Comparison of ENCODE assay signal across 8 cellular contexts in genomic region chrX:40651620-40652223, GRCh38. TPM values are rescaled to one million over a fixed set of nuclear protein-coding genes. Genes with fewer than 3 reads are reported as not detected.
DNase-seq lines count a peak whose midpoint lies in the region; TF ChIP-seq lines count a peak whose summit lies in the region.

No MANE protein-coding gene starts in this region.

- no peaks in the 10 kb centered on the region for H3K9me3 ChIP-seq in MG63

- DNase-seq in GM10248 (ENCODE audit: extremely low spot score), result peak; percentile 29
- DNase-seq in NCI-H1694 (lab: John Stamatoyannopoulos, UW), result peak; percentile 60
- DNase-seq in T-helper 9 cell, result peak; percentile 77
- DNase-seq in astrocyte of the hippocampus (ENCODE audit: low read depth, low spot score), result peak; percentile 82
- peak; percentile 22 for DNase-seq in iPS-NIHi7 (ENCODE audit: extremely low spot score)
- peak; percentile 28 to 32 for DNase-seq in stimulated activated CD4-positive, alpha-beta T cell treated with anti-CD3 and anti-CD28 coated beads, Interleukin-15, amount 100 ng/mL, for 1 hour (ENCODE audit: low read depth in 1 of 2, low spot score in 1 of 2)
- DNase-seq in MG63, result no peak
- no peak for DNase-seq in HuH-7.5 (ENCODE audit: low spot score)

- CTCF ChIA-PET in GM10248 (lab: Yijun Ruan, JAX), result interaction anchor here (0.7 to 3.1 kb wide), 26 partner anchors 9 to 601 kb away, joined by 3 to 24 read pairs (median 4); partner anchors contain the start of gene MED14

- H3K4me3 ChIP-seq in MG63, result no peak overlapping the region

- H3K27me3 ChIP-seq in MG63, result no peaks in the 10 kb centered on the region

- peak; percentile 55 for TF ChIP-seq CTCF in GM10248 (IDR thresholded peaks at IDR 0.05; ENCODE audit: control extremely low read depth, extremely low read depth, low read depth, missing control alignments)

- no peaks in the 10 kb centered on the region; the same call in 1 of the 2 replicates for H3K36me3 ChIP-seq in MG63

- POLR2A ChIA-PET in GM10248 (lab: Yijun Ruan, JAX), result no interaction called here

RNA-seq across cellular contexts. Expression of gene CXorf38, which starts 4.4 kb away (rescaled TPM):
- 21.8 and 22.8 TPM in 2 replicates for total RNA-seq in MG63 (2014; rRNA removed; shearing (Covaris generic); ENCODE audit: low replicate concordance)

RNA-seq across cellular contexts. Expression of gene MPC1L, which starts 28.5 kb away (rescaled TPM):
- not detected in 2 replicates for total RNA-seq in MG63 (2014; rRNA removed; shearing (Covaris generic); ENCODE audit: low replicate concordance)

Comparison
In these comparisons a context has a peak if more than half of its experiments do, and no peak if none do; other contexts are left out.
1. DNase-seq: peak in GM10248 (single experiment), NCI-H1694 (single experiment), T-helper 9 cell (single experiment), astrocyte of the hippocampus (single experiment), iPS-NIHi7 (single experiment) and stimulated activated CD4-positive, alpha-beta T cell treated with anti-CD3 and anti-CD28 coated beads, Interleukin-15, amount 100 ng/mL, for 1 hour (2 of 2); none in MG63 (single experiment) and HuH-7.5 (single experiment).